ENCODE assay signal across 8 cellular contexts in the genomic region with DNA sequence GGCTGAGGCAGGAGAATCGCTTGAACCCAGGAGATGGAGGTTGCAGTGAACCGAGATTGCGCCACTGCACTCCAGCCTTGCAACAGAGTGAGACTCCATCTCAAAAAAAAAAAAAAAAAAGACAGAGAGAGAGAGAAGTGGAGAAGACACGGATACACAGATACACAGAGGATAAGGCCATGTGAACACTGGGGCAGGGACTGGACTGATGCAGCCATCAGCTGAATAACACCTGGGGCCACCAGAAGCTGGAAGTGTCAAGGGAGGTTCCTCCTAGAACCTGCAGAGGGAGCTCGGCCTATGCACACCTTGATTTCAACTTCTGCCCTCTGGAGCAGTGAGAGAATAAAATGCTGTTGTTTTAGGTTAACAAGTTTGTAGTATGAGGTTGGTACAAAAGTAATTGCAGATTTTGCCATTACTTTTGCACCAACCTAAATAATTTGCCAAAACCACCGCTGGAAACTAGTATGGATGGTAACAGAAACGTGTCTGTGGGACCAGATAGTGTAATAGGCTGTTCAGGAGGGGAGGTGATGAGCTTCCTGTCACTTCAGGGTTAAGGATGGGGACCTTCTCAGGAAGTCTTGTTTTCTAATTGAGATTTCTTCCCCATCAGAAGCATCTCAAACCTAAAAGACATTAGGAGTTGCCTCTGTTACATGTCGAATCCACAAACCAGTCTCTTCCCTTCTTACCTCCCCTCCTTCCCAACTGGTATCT. TPM values are rescaled to one million over a fixed set of nuclear protein-coding genes. Genes with fewer than 3 reads are reported as not detected.
DNase-seq lines count a peak whose midpoint lies in the region; ATAC-seq, FAIRE-seq and TF ChIP-seq lines count a peak whose summit lies in the region.

No MANE protein-coding gene starts in this region.

- intact Hi-C loops in activated CD4-positive, alpha-beta T cell treated with anti-CD3 and anti-CD28 coated beads for 36 hours (cut with DNase I, micrococcal nuclease): loop anchor here (1.0 kb wide), 1 partner anchor 80 kb away; no protein-coding TSS in a partner anchor
- intact Hi-C loops in MCF 10A (cut with micrococcal nuclease): loop anchor here (1.0 kb wide), 1 partner anchor 268 kb away; no protein-coding TSS in a partner anchor

- peak; percentile 72 for ATAC-seq in activated CD4-positive, alpha-beta T cell treated with anti-CD3 and anti-CD28 coated beads for 36 hours
- ATAC-seq in lung (ENCODE audit: insufficient read depth, low FRiP score): no peak
- ATAC-seq in HG02852 (IDR thresholded peaks at IDR 0.05; ENCODE audit: unreplicated experiment): no peak

- no peaks in the 10 kb centered on the region for H3K9me3 ChIP-seq in lung (ENCODE audit: control insufficient read depth in 2 of 2, insufficient read depth in 1 of 2, low read length in 1 of 2)

- H3K4me1 ChIP-seq in lung (ENCODE audit: control insufficient read depth in 2 of 2, insufficient read depth in 2 of 2, low read length in 2 of 2): peaks cover 0 to 1% of the 10 kb centered on the region in 2 donors

- POLR2A ChIA-PET in activated CD4-positive, alpha-beta T cell treated with anti-CD3 and anti-CD28 coated beads for 36 hours (lab: Charles Lee): no interaction called here
- POLR2A ChIA-PET in MCF 10A (lab: Yijun Ruan, JAX): interaction anchor here (0.6 to 1.0 kb wide), 3 partner anchors 25 to 92 kb away, joined by 3 to 7 read pairs (median 3); no protein-coding TSS in a partner anchor

- H3K4me3 Mint-ChIP-seq in activated CD4-positive, alpha-beta T cell treated with anti-CD3 and anti-CD28 coated beads for 36 hours: no peak overlapping the region
- no peak overlapping the region for H3K4me3 Mint-ChIP-seq in MCF 10A (ENCODE audit: unreplicated experiment)

- CTCF ChIA-PET in activated CD4-positive, alpha-beta T cell treated with anti-CD3 and anti-CD28 coated beads for 36 hours (lab: Charles Lee): interaction anchor here (0.9 to 1.7 kb wide), 12 partner anchors 9 to 207 kb away, joined by 3 to 10 read pairs (median 4); no protein-coding TSS in a partner anchor
- CTCF ChIA-PET in MCF 10A (lab: Yijun Ruan, JAX): interaction anchor here (0.6 to 5.8 kb wide), 28 partner anchors 8 to 816 kb away, joined by 3 to 82 read pairs (median 4); no protein-coding TSS in a partner anchor

- H3K4me3 ChIP-seq in lung: no peak overlapping the region

- no peak overlapping the region for H3K27ac ChIP-seq in lung (ENCODE audit: low read depth in 1 of 2, low read length in 1 of 2)

- H3K27me3 ChIP-seq in lung (ENCODE audit: control insufficient read depth, insufficient read depth): no peaks in the 10 kb centered on the region

- no peak overlapping the region for H3K27ac Mint-ChIP-seq in activated CD4-positive, alpha-beta T cell treated with anti-CD3 and anti-CD28 coated beads for 36 hours
- no peak overlapping the region for H3K27ac Mint-ChIP-seq in MCF 10A (ENCODE audit: low read depth, unreplicated experiment)

- H3K4me1 Mint-ChIP-seq in activated CD4-positive, alpha-beta T cell treated with anti-CD3 and anti-CD28 coated beads for 36 hours: no peaks in the 10 kb centered on the region
- H3K4me1 Mint-ChIP-seq in MCF 10A (ENCODE audit: insufficient read depth, unreplicated experiment): no peaks in the 10 kb centered on the region

- peak; percentile 63 for DNase-seq in activated CD4-positive, alpha-beta T cell treated with anti-CD3 and anti-CD28 coated beads for 36 hours
- DNase-seq in activated CD4-positive, alpha-beta T cell treated with anti-CD3 and anti-CD28 coated beads, Interleukin-2, amount 50 U/mL, for 1 hour: no peak
- DNase-seq in NCI-H748 (lab: John Stamatoyannopoulos, UW; ENCODE audit: unreplicated experiment) (peak; percentile 71), MCF 10A (ENCODE audit: unreplicated experiment) (peak; percentile 78), lung (ENCODE audit: low spot score) (peak; percentile 45), GM19239 (ENCODE audit: insufficient read length, low spot score) (no peak), NCI-H345 treated with DMSO at 0.1 percent for 48 hours (lab: John Stamatoyannopoulos, UW; ENCODE audit: unreplicated experiment) (no peak)

- H3K36me3 Mint-ChIP-seq in activated CD4-positive, alpha-beta T cell treated with anti-CD3 and anti-CD28 coated beads for 36 hours (ENCODE audit: low read depth): no peaks in the 10 kb centered on the region
- H3K36me3 Mint-ChIP-seq in MCF 10A (ENCODE audit: insufficient read depth, unreplicated experiment): no peaks in the 10 kb centered on the region

- BruUV-seq in MCF 10A (replicated peaks; lab: Mats Ljungman, UMichigan): no TSS peak

- TF ChIP-seq CTCF in MCF 10A (IDR thresholded peaks at IDR 0.05; ENCODE audit: unreplicated experiment): peak; percentile 61
- TF ChIP-seq CTCF in lung (IDR thresholded peaks at IDR 0.05; ENCODE audit: control extremely low read depth, extremely low read depth): peak; percentile 38

- no peaks in the 10 kb centered on the region for H3K27me3 Mint-ChIP-seq in activated CD4-positive, alpha-beta T cell treated with anti-CD3 and anti-CD28 coated beads for 36 hours
- no peaks in the 10 kb centered on the region for H3K27me3 Mint-ChIP-seq in MCF 10A (ENCODE audit: insufficient read depth, unreplicated experiment)

- peaks cover 2% of the 10 kb centered on the region for H3K9me3 Mint-ChIP-seq in activated CD4-positive, alpha-beta T cell treated with anti-CD3 and anti-CD28 coated beads for 36 hours (ENCODE audit: low read depth)
- no peaks in the 10 kb centered on the region for H3K9me3 Mint-ChIP-seq in MCF 10A (ENCODE audit: unreplicated experiment)

- H3K36me3 ChIP-seq in lung (ENCODE audit: control insufficient read depth in 2 of 2, insufficient read depth in 2 of 2, low read length in 2 of 2): no peaks in the 10 kb centered on the region

- 73 to 79% methylated on average over 8 of the region's 8 CpGs for WGBS in lung, 2 donors

- no peak for FAIRE-seq in GM19239 (lab: Jason Lieb, UNC)

RNA-seq across cellular contexts. Expression of a gene that starts 36.4 kb away (rescaled TPM):
- not detected for total RNA-seq in activated CD4-positive, alpha-beta T cell treated with anti-CD3 and anti-CD28 coated beads for 36 hours
- total RNA-seq in MCF 10A (2022) (not detected in 2 replicates), lung (not detected)
- polyA plus RNA-seq in lung: not detected

RNA-seq across cellular contexts. Expression of a gene that starts 47.5 kb away (rescaled TPM):
- total RNA-seq in activated CD4-positive, alpha-beta T cell treated with anti-CD3 and anti-CD28 coated beads for 36 hours: not detected
- total RNA-seq in MCF 10A (2022): not detected in 2 replicates
- total RNA-seq in lung: not detected
- not detected for polyA plus RNA-seq in lung

Comparison
In these comparisons a context has a peak if more than half of its experiments do, and no peak if none do; other contexts are left out.
1. DNase-seq: peak in activated CD4-positive, alpha-beta T cell treated with anti-CD3 and anti-CD28 coated beads for 36 hours (single experiment), NCI-H748 (single experiment), MCF 10A (single experiment) and lung (single experiment); none in activated CD4-positive, alpha-beta T cell treated with anti-CD3 and anti-CD28 coated beads, Interleukin-2, amount 50 U/mL, for 1 hour (single experiment), GM19239 (single experiment) and NCI-H345 treated with DMSO at 0.1 percent for 48 hours (single experiment).